21 cellular contexts compared by ENCODE assay signal in the genomic region with DNA sequence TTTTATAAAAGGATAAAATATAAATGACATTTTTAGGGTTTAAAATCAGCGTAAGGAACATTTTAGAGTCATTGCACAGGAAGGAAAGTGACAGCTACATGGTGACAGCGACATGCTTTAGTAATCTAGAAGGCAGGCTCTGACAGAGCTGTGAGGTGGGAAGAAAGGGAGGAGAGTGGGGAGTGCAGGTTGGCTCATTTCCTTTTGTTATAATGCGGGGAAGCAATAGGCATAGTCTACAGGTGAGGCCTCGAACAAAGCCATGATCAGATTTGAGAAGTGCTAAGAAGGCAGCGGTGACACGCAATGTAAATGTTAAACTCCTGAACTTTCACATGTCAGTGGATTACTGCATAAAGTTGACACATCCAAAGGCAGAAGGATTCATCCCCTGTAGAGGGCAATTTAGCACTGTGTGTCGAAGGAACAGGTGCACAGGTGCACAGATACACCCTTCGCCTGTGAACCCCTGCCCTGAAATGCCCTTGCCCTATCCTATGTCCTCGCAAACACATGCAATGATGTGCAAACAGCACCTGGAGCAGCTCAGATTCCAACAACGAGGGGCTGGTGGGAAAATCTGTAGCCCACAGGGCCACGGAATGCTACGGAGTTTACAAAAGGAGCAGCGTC. TPM values are rescaled to one million over a fixed set of nuclear protein-coding genes. Genes with fewer than 3 reads are reported as not detected.
"Had no signal": no experiment of that assay in that cellular context is flagged by ENCODE, and none has a peak within 500 bp of the region (broad histone marks: within the 10 kb centered on the region; RNA-seq: fewer than 3 reads in every experiment).

No MANE protein-coding gene starts in this region.

- H3K4me3 ChIP-seq: adrenal gland, ascending aorta, hepatocyte, neural progenitor cell, right atrium auricular region, tibial artery had no signal

- DNase-seq: activated CD4-positive, alpha-beta T cell treated with anti-CD3 and anti-CD28 coated beads for 1 hour; activated CD4-positive, alpha-beta T cell treated with anti-CD3 and anti-CD28 coated beads, Interleukin-2, amount 50 U/mL, for 1 hour; activated CD8-positive, alpha-beta T cell treated with anti-CD3 and anti-CD28 coated beads, Interleukin-2, amount 10 ng/mL, durations not matched to agents 7 days and 5 days; adrenal gland; brain microvascular endothelial cell; dermis blood vessel endothelial cell; effector CD8-positive, alpha-beta T cell; foreskin keratinocyte; naive B cell; stimulated activated naive CD8-positive, alpha-beta T cell treated with anti-CD3 and anti-CD28 coated beads, Interleukin-15, amount 100 ng/mL, for 72 hours; T-cell; tibial artery had no signal

- H3K27ac ChIP-seq: adrenal gland, ascending aorta, brain microvascular endothelial cell, foreskin keratinocyte, hepatocyte, neural progenitor cell, right atrium auricular region, tibial artery had no signal

- H3K36me3 ChIP-seq: adrenal gland, ascending aorta, brain microvascular endothelial cell, neural progenitor cell, right atrium auricular region, tibial artery had no signal

- H3K9ac ChIP-seq: neural progenitor cell had no signal

- H2AFZ ChIP-seq: hepatocyte, neural progenitor cell had no signal

- H3K36me3 Mint-ChIP-seq: activated naive CD8-positive, alpha-beta T cell; memory B cell; naive B cell; neural progenitor cell; T-cell had no signal

- H3K4me2 ChIP-seq: hepatocyte, neural progenitor cell had no signal

- H3K9me3 Mint-ChIP-seq: activated T-helper 1 cell treated with anti-CD3 and anti-CD28 coated beads, Interleukin-12 subunit alpha, Interleukin-12 subunit beta, Interleukin-2, Interleukin-4 antibody, amounts not matched to agents 30 ng/mL and 10 ng/mL and 1 ng/mL, durations not matched to agents 14 hours and 24 hours and 36 hours; memory B cell; neural progenitor cell; stimulated activated effector memory CD8-positive, alpha-beta T cell treated with anti-CD3 and anti-CD28 coated beads, Interleukin-12 subunit alpha, Interleukin-12 subunit beta, amount 100 ng/mL, for 72 hours; stimulated activated naive CD8-positive, alpha-beta T cell treated with anti-CD3 and anti-CD28 coated beads, Interleukin-15, amount 100 ng/mL, for 72 hours; T-cell had no signal

- H3K4me3 Mint-ChIP-seq: activated CD8-positive, alpha-beta T cell treated with anti-CD3 and anti-CD28 coated beads, Interleukin-2, amount 10 ng/mL, durations not matched to agents 7 days and 5 days; activated naive CD8-positive, alpha-beta T cell; activated T-helper 1 cell treated with anti-CD3 and anti-CD28 coated beads, Interleukin-12 subunit alpha, Interleukin-12 subunit beta, Interleukin-2, Interleukin-4 antibody, amounts not matched to agents 30 ng/mL and 10 ng/mL and 1 ng/mL, durations not matched to agents 14 hours and 24 hours and 36 hours; memory B cell; naive B cell; neural progenitor cell; stimulated activated effector memory CD8-positive, alpha-beta T cell treated with anti-CD3 and anti-CD28 coated beads, Interleukin-12 subunit alpha, Interleukin-12 subunit beta, amount 100 ng/mL, for 72 hours; stimulated activated naive CD8-positive, alpha-beta T cell treated with anti-CD3 and anti-CD28 coated beads, Interleukin-15, amount 100 ng/mL, for 72 hours; T-cell had no signal

- H3K27me3 Mint-ChIP-seq: naive B cell; stimulated activated naive CD8-positive, alpha-beta T cell treated with anti-CD3 and anti-CD28 coated beads, Interleukin-15, amount 100 ng/mL, for 72 hours; T-cell had no signal

- H3K27me3 ChIP-seq: adrenal gland, ascending aorta, brain microvascular endothelial cell, foreskin keratinocyte, hepatocyte, neural progenitor cell, right atrium auricular region, tibial artery had no signal

- H3K27ac Mint-ChIP-seq: activated CD8-positive, alpha-beta T cell treated with anti-CD3 and anti-CD28 coated beads, Interleukin-2, amount 10 ng/mL, durations not matched to agents 7 days and 5 days; activated naive CD8-positive, alpha-beta T cell; activated T-helper 1 cell treated with anti-CD3 and anti-CD28 coated beads, Interleukin-12 subunit alpha, Interleukin-12 subunit beta, Interleukin-2, Interleukin-4 antibody, amounts not matched to agents 30 ng/mL and 10 ng/mL and 1 ng/mL, durations not matched to agents 14 hours and 24 hours and 36 hours; memory B cell; naive B cell; progenitor cell of endocrine pancreas; stimulated activated effector memory CD8-positive, alpha-beta T cell treated with anti-CD3 and anti-CD28 coated beads, Interleukin-12 subunit alpha, Interleukin-12 subunit beta, amount 100 ng/mL, for 72 hours; T-cell had no signal

- H3K4me1 ChIP-seq: adrenal gland, foreskin keratinocyte, neural progenitor cell, right atrium auricular region, tibial artery had no signal

- ATAC-seq: activated CD8-positive, alpha-beta T cell treated with anti-CD3 and anti-CD28 coated beads, Interleukin-2, amount 10 ng/mL, durations not matched to agents 7 days and 5 days; foreskin keratinocyte; stimulated activated effector memory CD8-positive, alpha-beta T cell treated with anti-CD3 and anti-CD28 coated beads, Interleukin-12 subunit alpha, Interleukin-12 subunit beta, amount 100 ng/mL, for 72 hours; stimulated activated naive CD8-positive, alpha-beta T cell treated with anti-CD3 and anti-CD28 coated beads, Interleukin-15, amount 100 ng/mL, for 72 hours; T-cell had no signal

- H3K4me1 Mint-ChIP-seq: memory B cell; naive B cell; neural progenitor cell; stimulated activated effector memory CD8-positive, alpha-beta T cell treated with anti-CD3 and anti-CD28 coated beads, Interleukin-12 subunit alpha, Interleukin-12 subunit beta, amount 100 ng/mL, for 72 hours; stimulated activated naive CD8-positive, alpha-beta T cell treated with anti-CD3 and anti-CD28 coated beads, Interleukin-15, amount 100 ng/mL, for 72 hours; T-cell had no signal

- H3K9me3 ChIP-seq: adrenal gland, ascending aorta, right atrium auricular region, tibial artery had no signal

- H3K79me2 ChIP-seq: hepatocyte had no signal

RNA-seq across cellular contexts. Expression of a gene that starts 32.4 kb away (rescaled TPM):
- total RNA-seq: activated CD8-positive, alpha-beta T cell treated with anti-CD3 and anti-CD28 coated beads, Interleukin-2, amount 10 ng/mL, durations not matched to agents 7 days and 5 days; activated T-helper 1 cell treated with anti-CD3 and anti-CD28 coated beads, Interleukin-12 subunit alpha, Interleukin-12 subunit beta, Interleukin-2, Interleukin-4 antibody, amounts not matched to agents 30 ng/mL and 10 ng/mL and 1 ng/mL, durations not matched to agents 14 hours and 24 hours and 36 hours; dermis blood vessel endothelial cell had no signal
